Comparison of ENCODE assay signal across 23 cellular contexts in the genomic region with DNA sequence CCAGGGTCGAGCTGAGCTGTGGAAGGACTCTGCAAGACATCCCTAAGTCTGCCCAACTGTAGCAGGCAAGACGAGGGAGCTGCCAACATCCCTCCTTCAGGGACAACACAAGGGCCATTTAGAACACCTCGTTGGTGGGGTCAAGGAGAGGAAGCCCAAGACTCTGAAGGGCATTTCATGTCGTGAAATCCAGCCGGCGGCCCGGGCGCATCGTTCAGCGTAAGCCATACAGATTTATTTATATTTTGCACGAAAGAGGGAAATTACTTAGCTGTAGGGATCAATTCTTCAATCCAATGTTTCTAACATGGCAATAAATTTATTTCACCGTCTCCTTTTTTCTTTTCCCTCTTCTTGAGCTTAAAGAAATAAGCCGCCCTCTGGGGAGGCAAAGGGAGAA.
"Had no signal": no experiment of that assay in that cellular context is flagged by ENCODE, and none has a peak within 500 bp of the region (broad histone marks: within the 10 kb centered on the region; RNA-seq: fewer than 3 reads in every experiment).

No MANE protein-coding gene starts in this region.

- H3K4me2 ChIP-seq: hepatocyte had no signal

- H3K4me1 ChIP-seq: colonic mucosa, esophagus muscularis mucosa, esophagus squamous epithelium, foreskin keratinocyte, gastrocnemius medialis, gastroesophageal sphincter, heart left ventricle, heart right ventricle had no signal

- H3K27me3 ChIP-seq: colonic mucosa, dorsolateral prefrontal cortex, foreskin keratinocyte, gastrocnemius medialis, hepatocyte had no signal

- H3K27ac ChIP-seq: colonic mucosa, coronary artery, dorsolateral prefrontal cortex, epithelial cell of prostate, esophagus muscularis mucosa, esophagus squamous epithelium, foreskin keratinocyte, gastrocnemius medialis, gastroesophageal sphincter, heart left ventricle, heart right ventricle, hepatocyte had no signal

- H3K4me3 ChIP-seq: colonic mucosa, coronary artery, dorsolateral prefrontal cortex, esophagus muscularis mucosa, esophagus squamous epithelium, gastrocnemius medialis, gastroesophageal sphincter, heart left ventricle, heart right ventricle, hepatocyte had no signal

- H3K79me2 ChIP-seq: hepatocyte had no signal

- ATAC-seq: effector memory CD8-positive, alpha-beta T cell; esophagus mucosa; foreskin keratinocyte; gastrocnemius medialis; gastroesophageal sphincter; heart left ventricle; heart right ventricle had no signal

- H3K9me3 ChIP-seq: colonic mucosa, esophagus muscularis mucosa, esophagus squamous epithelium, gastrocnemius medialis had no signal

- H2AFZ ChIP-seq: hepatocyte had no signal

- DNase-seq: colonic mucosa; cortex of kidney; dermis blood vessel endothelial cell; dorsolateral prefrontal cortex; effector CD4-positive, alpha-beta T cell; effector CD8-positive, alpha-beta T cell; effector memory CD4-positive, alpha-beta T cell; effector memory CD8-positive, alpha-beta T cell; erythroblast; esophagus squamous epithelium; foreskin fibroblast; foreskin keratinocyte; foreskin melanocyte; gastrocnemius medialis; glutamatergic neuron; heart left ventricle; heart right ventricle had no signal

- H3K36me3 ChIP-seq: colonic mucosa, esophagus muscularis mucosa, esophagus squamous epithelium, gastrocnemius medialis, gastroesophageal sphincter, heart left ventricle, heart right ventricle had no signal
